16 cellular contexts compared by ENCODE assay signal in the genomic region with DNA sequence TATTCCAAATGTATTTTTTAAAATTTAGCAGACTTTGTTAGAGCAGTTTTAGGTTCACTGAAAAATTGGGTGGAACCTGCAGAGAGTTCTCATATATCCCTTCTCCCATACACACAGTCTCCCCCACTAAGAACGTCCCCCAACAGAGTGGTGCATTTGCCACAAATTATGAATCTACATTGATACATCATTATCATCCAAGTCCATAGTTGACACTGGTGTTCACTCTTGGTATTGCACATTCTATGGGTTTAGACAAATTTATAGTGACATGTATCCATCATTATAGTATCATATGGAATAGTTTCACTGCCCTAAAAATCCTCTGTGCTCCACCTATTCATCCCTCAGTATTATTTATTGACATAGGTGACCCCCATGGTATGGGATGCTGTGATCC.
DNase-seq lines count a peak whose midpoint lies in the region; ATAC-seq and TF ChIP-seq lines count a peak whose summit lies in the region.
"Had no signal": no experiment of that assay in that cellular context is flagged by ENCODE, and none has a peak within 500 bp of the region (broad histone marks: within the 10 kb centered on the region; RNA-seq: fewer than 3 reads in every experiment).

No MANE protein-coding gene starts in this region.

- H3K27ac ChIP-seq in MM.1S (ENCODE audit: low read length), result no peak overlapping the region
- H3K27ac ChIP-seq: thoracic aorta, VCaP had no signal

- H3K4me1 Mint-ChIP-seq in activated T-cell treated with anti-CD3 and anti-CD28 coated beads, Interleukin-2, amount 50 U/mL, for 24 hours (ENCODE audit: low read depth), result peaks cover 90% of the 10 kb centered on the region
- peaks cover 90% of the 10 kb centered on the region for H3K4me1 Mint-ChIP-seq in activated naive CD8-positive, alpha-beta T cell treated with anti-CD3 and anti-CD28 coated beads, Interleukin-2, amount 50 U/mL, for 24 hours
- H3K4me1 Mint-ChIP-seq in stimulated activated memory B cell treated with anti-CD40 and anti-IgM and Interleukin-4, amounts not matched to agents 10 μg/mL and 1 μg/mL and 100 μg/mL, for 72 hours, result peaks cover 84% of the 10 kb centered on the region

- TF ChIP-seq CTCF in MM.1S (IDR thresholded peaks at IDR 0.05; ENCODE audit: low read length), result peak; percentile 14

- H3K9me3 ChIP-seq in MM.1S (replicated peaks; ENCODE audit: insufficient read depth, low read length), result no peaks in the 10 kb centered on the region
- H3K9me3 ChIP-seq: gastrocnemius medialis, thoracic aorta had no signal

- no peak overlapping the region for H3K4me3 Mint-ChIP-seq in activated T-cell treated with anti-CD3 and anti-CD28 coated beads, Interleukin-2, amount 50 U/mL, for 24 hours
- no peak overlapping the region for H3K4me3 Mint-ChIP-seq in activated naive CD8-positive, alpha-beta T cell treated with anti-CD3 and anti-CD28 coated beads, Interleukin-2, amount 50 U/mL, for 24 hours
- H3K4me3 Mint-ChIP-seq in stimulated activated memory B cell treated with anti-CD40 and anti-IgM and Interleukin-4, amounts not matched to agents 10 μg/mL and 1 μg/mL and 100 μg/mL, for 72 hours, result no peak overlapping the region
- H3K4me3 Mint-ChIP-seq: CD14-positive monocyte had no signal

- no peaks in the 10 kb centered on the region for H3K9me2 ChIP-seq in MM.1S (replicated peaks; ENCODE audit: insufficient read depth, low read length)

- H3K27me3 Mint-ChIP-seq in activated T-cell treated with anti-CD3 and anti-CD28 coated beads, Interleukin-2, amount 50 U/mL, for 24 hours, result no peaks in the 10 kb centered on the region
- H3K27me3 Mint-ChIP-seq in activated naive CD8-positive, alpha-beta T cell treated with anti-CD3 and anti-CD28 coated beads, Interleukin-2, amount 50 U/mL, for 24 hours, result no peaks in the 10 kb centered on the region
- H3K27me3 Mint-ChIP-seq in stimulated activated memory B cell treated with anti-CD40 and anti-IgM and Interleukin-4, amounts not matched to agents 10 μg/mL and 1 μg/mL and 100 μg/mL, for 72 hours, result no peaks in the 10 kb centered on the region

- H3K4me3 ChIP-seq in MM.1S (ENCODE audit: low read length), result no peak overlapping the region
- H3K4me3 ChIP-seq: gastrocnemius medialis, thoracic aorta had no signal

- no peaks in the 10 kb centered on the region for H3K79me2 ChIP-seq in MM.1S (ENCODE audit: low read length)

- no peaks in the 10 kb centered on the region for H3K9me3 Mint-ChIP-seq in activated T-cell treated with anti-CD3 and anti-CD28 coated beads, Interleukin-2, amount 50 U/mL, for 24 hours
- H3K9me3 Mint-ChIP-seq in activated naive CD8-positive, alpha-beta T cell treated with anti-CD3 and anti-CD28 coated beads, Interleukin-2, amount 50 U/mL, for 24 hours, result no peaks in the 10 kb centered on the region
- H3K9me3 Mint-ChIP-seq in stimulated activated memory B cell treated with anti-CD40 and anti-IgM and Interleukin-4, amounts not matched to agents 10 μg/mL and 1 μg/mL and 100 μg/mL, for 72 hours, result no peaks in the 10 kb centered on the region

- no peak for DNase-seq in activated T-cell treated with anti-CD3 and anti-CD28 coated beads, Interleukin-2, amount 50 U/mL, for 24 hours
- no peak for DNase-seq in activated T-cell treated with anti-CD3 and anti-CD28 coated beads, Interleukin-2, amount 50 U/mL, for 48 hours
- DNase-seq in MM.1S (no peak), NOMO-1 (lab: John Stamatoyannopoulos, UW; ENCODE audit: unreplicated experiment in 2 of 2) (no peak), DMS 273 treated with DMSO at 0.1 percent for 48 hours (lab: John Stamatoyannopoulos, UW) (no peak), SHP77 (lab: John Stamatoyannopoulos, UW) (no peak)
- no peak for DNase-seq in activated naive CD8-positive, alpha-beta T cell treated with anti-CD3 and anti-CD28 coated beads, Interleukin-2, amount 50 U/mL, for 24 hours
- DNase-seq: gastrocnemius medialis; NCI-H1105 treated with DMSO at 0.1 percent for 48 hours; NCI-H524; Right ventricle myocardium superior; stimulated activated CD4-positive, alpha-beta T cell treated with anti-CD3 and anti-CD28 coated beads, Interleukin-12 subunit alpha, Interleukin-12 subunit beta, amount 100 ng/mL, for 4 hours had no signal

- H3K36me3 Mint-ChIP-seq in activated T-cell treated with anti-CD3 and anti-CD28 coated beads, Interleukin-2, amount 50 U/mL, for 24 hours (ENCODE audit: low read depth), result peaks cover 35% of the 10 kb centered on the region
- H3K36me3 Mint-ChIP-seq in activated naive CD8-positive, alpha-beta T cell treated with anti-CD3 and anti-CD28 coated beads, Interleukin-2, amount 50 U/mL, for 24 hours (ENCODE audit: low read depth), result peaks cover 10% of the 10 kb centered on the region
- H3K36me3 Mint-ChIP-seq in stimulated activated memory B cell treated with anti-CD40 and anti-IgM and Interleukin-4, amounts not matched to agents 10 μg/mL and 1 μg/mL and 100 μg/mL, for 72 hours, result peaks cover 8% of the 10 kb centered on the region
- H3K36me3 Mint-ChIP-seq: CD14-positive monocyte had no signal

- no peaks in the 10 kb centered on the region for H3K36me3 ChIP-seq in MM.1S (replicated peaks; ENCODE audit: insufficient read depth, low read length)
- H3K36me3 ChIP-seq: thoracic aorta had no signal

- no peak for ATAC-seq in activated naive CD8-positive, alpha-beta T cell treated with anti-CD3 and anti-CD28 coated beads, Interleukin-2, amount 50 U/mL, for 24 hours
- ATAC-seq in stimulated activated memory B cell treated with anti-CD40 and anti-IgM and Interleukin-4, amounts not matched to agents 10 μg/mL and 1 μg/mL and 100 μg/mL, for 72 hours, result no peak
- ATAC-seq: gastrocnemius medialis had no signal

- H3K27me3 ChIP-seq in MM.1S (replicated peaks; ENCODE audit: insufficient read depth, low read length), result no peaks in the 10 kb centered on the region
- H3K27me3 ChIP-seq: gastrocnemius medialis had no signal

- H3F3A ChIP-seq in MM.1S (ENCODE audit: insufficient read depth, low read length), result no peaks in the 10 kb centered on the region

- H3K9ac ChIP-seq in MM.1S (ENCODE audit: low read length), result no peak overlapping the region

- H3K4me1 ChIP-seq in MM.1S (ENCODE audit: low read length), result peaks cover 3% of the 10 kb centered on the region; the same call in 1 of the 2 replicates

- peak overlapping the region; percentile 58 for H3K27ac Mint-ChIP-seq in activated T-cell treated with anti-CD3 and anti-CD28 coated beads, Interleukin-2, amount 50 U/mL, for 24 hours
- peak overlapping the region; percentile 44 for H3K27ac Mint-ChIP-seq in activated naive CD8-positive, alpha-beta T cell treated with anti-CD3 and anti-CD28 coated beads, Interleukin-2, amount 50 U/mL, for 24 hours
- H3K27ac Mint-ChIP-seq in stimulated activated memory B cell treated with anti-CD40 and anti-IgM and Interleukin-4, amounts not matched to agents 10 μg/mL and 1 μg/mL and 100 μg/mL, for 72 hours, result peak overlapping the region; percentile 82
- H3K27ac Mint-ChIP-seq: CD14-positive monocyte had no signal

- no peak overlapping the region for H3K4me2 ChIP-seq in MM.1S (ENCODE audit: low read depth, low read length)

- no peaks in the 10 kb centered on the region for H4K20me1 ChIP-seq in MM.1S (ENCODE audit: insufficient read depth, low read length)

- no peak overlapping the region for H2AFZ ChIP-seq in MM.1S (ENCODE audit: low read length)
